Comparison of ENCODE assay signal across 8 cellular contexts in the genomic region with DNA sequence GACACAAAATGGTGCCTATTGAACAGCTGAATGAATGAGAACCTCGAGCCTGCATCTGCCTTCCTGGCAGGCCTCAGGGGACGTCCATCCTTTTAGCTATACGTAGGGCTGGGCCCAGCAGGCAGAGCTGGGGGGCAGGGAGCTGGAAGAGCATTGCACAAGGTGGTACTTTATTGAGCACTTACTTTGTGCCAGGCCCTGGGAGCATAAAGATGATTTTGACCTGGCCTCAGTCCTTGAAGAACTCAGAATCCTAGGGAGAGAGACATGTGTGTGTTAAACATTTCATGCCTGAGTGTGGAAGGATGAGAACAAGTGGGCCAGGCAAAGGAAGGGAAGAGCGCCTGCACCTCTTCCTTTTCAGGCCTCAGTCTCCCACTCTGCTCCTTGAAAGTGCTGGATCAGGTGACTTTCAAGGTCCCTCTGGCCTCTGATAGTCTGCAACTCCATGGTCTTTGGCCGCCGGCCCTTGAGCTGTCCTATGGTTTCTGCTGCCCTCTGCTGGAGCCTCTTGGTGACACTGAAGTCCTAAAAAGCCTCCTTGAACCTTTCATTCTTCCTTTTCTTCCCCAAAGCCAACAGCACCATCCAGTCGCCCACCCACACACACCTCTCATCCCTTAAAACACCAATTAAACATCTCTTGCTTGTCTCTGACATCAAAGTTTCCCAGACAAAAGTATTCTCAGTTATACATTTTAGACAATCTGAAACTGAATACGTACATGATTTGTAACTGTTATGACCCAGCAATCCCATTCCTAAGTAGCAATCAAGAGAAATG. TPM values are rescaled to one million over a fixed set of nuclear protein-coding genes. Genes with fewer than 3 reads are reported as not detected.
DNase-seq lines count a peak whose midpoint lies in the region; ATAC-seq and TF ChIP-seq lines count a peak whose summit lies in the region.

No MANE protein-coding gene starts in this region.

- no peak overlapping the region for H3K27ac ChIP-seq in right lobe of liver

- TF ChIP-seq POLR2A in right lobe of liver (IDR thresholded peaks at IDR 0.05), result no peak

- CTCF ChIA-PET in activated CD4-positive, alpha-beta T cell treated with anti-CD3 and anti-CD28 coated beads for 36 hours (lab: Charles Lee), result interaction anchor here (0.6 to 5.3 kb wide), 40 partner anchors 8 to 270 kb away, joined by 3 to 76 read pairs (median 4); partner anchors contain the start of genes INSRR, ISG20L2, METTL25B and NES

- POLR2A ChIA-PET in activated CD4-positive, alpha-beta T cell treated with anti-CD3 and anti-CD28 coated beads for 36 hours (lab: Charles Lee), result interaction anchor here (0.6 kb wide), 1 partner anchor 164 kb away, joined by 3 read pairs; no protein-coding TSS in a partner anchor

- H3K4me3 ChIP-seq in H7 (ENCODE audit: insufficient read depth, low read depth, low read length) (no peak overlapping the region), right lobe of liver (no peak overlapping the region)

- no peaks in the 10 kb centered on the region for H3K36me3 Mint-ChIP-seq in activated CD4-positive, alpha-beta T cell treated with anti-CD3 and anti-CD28 coated beads for 36 hours (ENCODE audit: low read depth)

- DNase-seq in Ammon's horn (ENCODE audit: low spot score), result peak; percentile 84
- peak; percentile 91 for DNase-seq in H7
- peak; percentile 48 for DNase-seq in NCI-H446 treated with DMSO at 0.1 percent for 48 hours (lab: John Stamatoyannopoulos, UW)
- DNase-seq in activated CD4-positive, alpha-beta T cell treated with anti-CD3 and anti-CD28 coated beads for 36 hours, result peak; percentile 79
- peak; percentile 80 for DNase-seq in dedifferentiated amniotic fluid mesenchymal stem cell (ENCODE audit: extremely low spot score)
- peak; percentile 74 to 79 (median 79) for DNase-seq in right lobe of liver
- peak; percentile 11 for DNase-seq in stimulated activated CD8-positive, alpha-beta memory T cell treated with anti-CD3 and anti-CD28 coated beads, Interleukin-12 subunit alpha, Interleukin-12 subunit beta, amount 100 ng/mL, for 24 hours (ENCODE audit: extremely low read depth)
- no peak for DNase-seq in mesenteric fat pad (ENCODE audit: low spot score)

- intact Hi-C loops in activated CD4-positive, alpha-beta T cell treated with anti-CD3 and anti-CD28 coated beads for 36 hours (cut with DNase I, micrococcal nuclease), result loop anchor here (1.0 to 5.0 kb wide), 7 partner anchors 30 to 201 kb away; partner anchors contain the start of gene NTRK1 (in 1 of the 2)
- intact Hi-C loops in right lobe of liver (cut with DNase I), result no loop called here

- peaks cover 41% of the 10 kb centered on the region for H3K27me3 Mint-ChIP-seq in activated CD4-positive, alpha-beta T cell treated with anti-CD3 and anti-CD28 coated beads for 36 hours

- no peaks in the 10 kb centered on the region for H3K9me3 Mint-ChIP-seq in activated CD4-positive, alpha-beta T cell treated with anti-CD3 and anti-CD28 coated beads for 36 hours (ENCODE audit: low read depth)

- H3K27ac Mint-ChIP-seq in activated CD4-positive, alpha-beta T cell treated with anti-CD3 and anti-CD28 coated beads for 36 hours, result no peak overlapping the region

- H3K36me3 ChIP-seq in H7 (replicated peaks; ENCODE audit: control insufficient read depth, insufficient read depth, low read length), result no peaks in the 10 kb centered on the region
- no peaks in the 10 kb centered on the region for H3K36me3 ChIP-seq in right lobe of liver

- H3K9me3 ChIP-seq in right lobe of liver, result no peaks in the 10 kb centered on the region

- H3K27me3 ChIP-seq in H7 (ENCODE audit: control insufficient read depth, insufficient read depth, low read length) (peaks cover 50% of the 10 kb centered on the region), right lobe of liver (peaks cover 0 to 9% of the 10 kb centered on the region in 2 donors)

- peaks cover 0 to 5% (median 0%) of the 10 kb centered on the region in 4 donors for H3K4me1 ChIP-seq in right lobe of liver

- TF ChIP-seq CTCF in right lobe of liver (IDR thresholded peaks at IDR 0.05), result peak; percentile 66 to 84 (median 78)

- no peak for ATAC-seq in activated CD4-positive, alpha-beta T cell treated with anti-CD3 and anti-CD28 coated beads for 36 hours
- ATAC-seq in right lobe of liver, result peak; percentile 66 to 79 (median 72)

- no peak overlapping the region for H3K4me3 Mint-ChIP-seq in activated CD4-positive, alpha-beta T cell treated with anti-CD3 and anti-CD28 coated beads for 36 hours

- WGBS in right lobe of liver (ENCODE audit: insufficient coverage, low coverage, low lambda C conversion rate, missing lambda C conversion rate), result 41% methylated on average over 8 of the region's 8 CpGs

- peaks cover 14% of the 10 kb centered on the region for H3K4me1 Mint-ChIP-seq in activated CD4-positive, alpha-beta T cell treated with anti-CD3 and anti-CD28 coated beads for 36 hours

RNA-seq across cellular contexts. Expression of gene PEAR1, which starts 3.5 kb away (rescaled TPM):
- 1.2 and 1.8 TPM in 2 replicates for total RNA-seq in H7 (2014; rRNA removed; shearing (Covaris generic))
- not detected for total RNA-seq in activated CD4-positive, alpha-beta T cell treated with anti-CD3 and anti-CD28 coated beads for 36 hours
- total RNA-seq in right lobe of liver, result 1 to 10 TPM; 2.2 to 9.8 (median 3.6) TPM
- 17.7 TPM for total RNA-seq in mesenteric fat pad

RNA-seq across cellular contexts. Expression of gene NTRK1, which starts 29.3 kb away (rescaled TPM):
- 0.07 and 0.22 TPM in 2 replicates for total RNA-seq in H7 (2014; rRNA removed; shearing (Covaris generic))
- 1 to 10 TPM; 4.4 to 6.1 TPM for total RNA-seq in activated CD4-positive, alpha-beta T cell treated with anti-CD3 and anti-CD28 coated beads for 36 hours
- total RNA-seq in right lobe of liver, result not detected
- total RNA-seq in mesenteric fat pad, result 1.8 TPM

RNA-seq across cellular contexts. Expression of gene LRRC71, which starts 30.4 kb away (rescaled TPM):
- total RNA-seq in H7 (2014; rRNA removed; shearing (Covaris generic)), result not detected in 2 replicates
- not detected for total RNA-seq in activated CD4-positive, alpha-beta T cell treated with anti-CD3 and anti-CD28 coated beads for 36 hours
- total RNA-seq in right lobe of liver (under 1 TPM in 2 of 6 experiments, not detected in 4; 0.12 to 0.20 TPM), mesenteric fat pad (0.32 TPM)

RNA-seq across cellular contexts. Expression of gene INSRR, which starts 31.1 kb away (rescaled TPM):
- total RNA-seq in H7 (2014; rRNA removed; shearing (Covaris generic)), result not detected in 2 replicates
- total RNA-seq in activated CD4-positive, alpha-beta T cell treated with anti-CD3 and anti-CD28 coated beads for 36 hours, result under 1 TPM; 0.14 to 0.18 TPM
- total RNA-seq in right lobe of liver, result not detected
- total RNA-seq in mesenteric fat pad, result 0.10 TPM

Comparison
In these comparisons a context has a peak if more than half of its experiments do, and no peak if none do; other contexts are left out.
1. intact Hi-C loops: an anchor here in activated CD4-positive, alpha-beta T cell treated with anti-CD3 and anti-CD28 coated beads for 36 hours (1.0 to 5.0 kb wide); none called in right lobe of liver.